Comparison of ENCODE assay signal across 1 cellular context in the genomic region with DNA sequence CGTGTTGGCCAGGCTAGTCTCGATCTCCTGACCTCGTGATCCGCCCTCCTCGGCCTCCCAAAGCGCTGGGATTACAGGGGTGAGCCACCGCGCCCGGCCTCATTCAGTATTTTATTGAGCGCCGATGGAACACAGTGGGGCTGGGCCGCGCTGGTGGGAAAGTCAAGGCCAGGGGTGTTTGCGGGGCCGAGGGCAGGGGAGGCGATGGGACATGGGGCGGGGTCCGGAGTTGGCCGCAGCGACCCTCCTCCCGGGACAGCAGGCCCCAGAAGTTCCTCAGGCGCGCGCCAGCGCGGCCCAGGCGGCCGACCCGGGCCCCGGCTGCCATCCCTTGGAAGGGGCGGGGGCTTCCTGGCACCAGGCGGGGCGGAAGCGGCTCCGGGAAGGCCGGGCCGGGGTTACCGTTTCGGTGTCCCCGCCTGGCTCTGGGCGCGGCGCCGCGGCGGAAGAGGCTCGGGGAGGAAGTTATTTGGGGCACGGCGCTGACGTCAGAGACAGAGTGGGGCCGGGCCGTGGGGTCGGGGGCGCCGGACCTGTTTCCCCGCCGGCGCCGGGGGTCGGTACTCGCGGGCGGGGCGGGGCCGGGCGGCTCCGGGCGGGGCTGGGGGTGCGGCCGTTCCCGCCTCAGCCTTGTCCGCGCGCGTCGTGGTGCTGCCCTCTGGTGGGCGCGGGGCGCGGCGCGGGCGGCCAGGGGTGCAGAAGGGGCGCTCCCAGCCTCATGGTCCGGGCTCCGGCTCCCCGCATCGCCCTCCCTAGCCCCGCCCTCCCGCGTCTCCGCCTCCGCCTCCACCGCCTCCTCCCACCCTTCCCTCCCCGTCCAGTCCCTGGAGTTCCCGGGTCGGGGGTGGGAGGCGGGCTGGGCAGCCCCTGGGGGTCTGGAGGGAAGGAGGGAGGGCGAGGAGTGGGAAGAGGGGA.
A peak's percentile ranks its signal among the peaks of the same experiment; 100 is the strongest.
TF ChIP-seq lines count a peak whose summit lies in the region.

No MANE protein-coding gene starts in this region.

TF ChIP-seq in K562, 482 proteins besides CTCF, POLR2A, EP300 and RAD21 (continued from another document and continues in another):
- no peak for TF ChIP-seq ZNF318 (IDR thresholded peaks at IDR 0.05; ENCODE audit: borderline replicate concordance in 1 of 2, low read depth in 1 of 2)
- peak; percentile 58; the same call in 1 of the 2 replicates for TF ChIP-seq ZEB2 (IDR thresholded peaks at IDR 0.05)
- TF ChIP-seq, protein P1, sequence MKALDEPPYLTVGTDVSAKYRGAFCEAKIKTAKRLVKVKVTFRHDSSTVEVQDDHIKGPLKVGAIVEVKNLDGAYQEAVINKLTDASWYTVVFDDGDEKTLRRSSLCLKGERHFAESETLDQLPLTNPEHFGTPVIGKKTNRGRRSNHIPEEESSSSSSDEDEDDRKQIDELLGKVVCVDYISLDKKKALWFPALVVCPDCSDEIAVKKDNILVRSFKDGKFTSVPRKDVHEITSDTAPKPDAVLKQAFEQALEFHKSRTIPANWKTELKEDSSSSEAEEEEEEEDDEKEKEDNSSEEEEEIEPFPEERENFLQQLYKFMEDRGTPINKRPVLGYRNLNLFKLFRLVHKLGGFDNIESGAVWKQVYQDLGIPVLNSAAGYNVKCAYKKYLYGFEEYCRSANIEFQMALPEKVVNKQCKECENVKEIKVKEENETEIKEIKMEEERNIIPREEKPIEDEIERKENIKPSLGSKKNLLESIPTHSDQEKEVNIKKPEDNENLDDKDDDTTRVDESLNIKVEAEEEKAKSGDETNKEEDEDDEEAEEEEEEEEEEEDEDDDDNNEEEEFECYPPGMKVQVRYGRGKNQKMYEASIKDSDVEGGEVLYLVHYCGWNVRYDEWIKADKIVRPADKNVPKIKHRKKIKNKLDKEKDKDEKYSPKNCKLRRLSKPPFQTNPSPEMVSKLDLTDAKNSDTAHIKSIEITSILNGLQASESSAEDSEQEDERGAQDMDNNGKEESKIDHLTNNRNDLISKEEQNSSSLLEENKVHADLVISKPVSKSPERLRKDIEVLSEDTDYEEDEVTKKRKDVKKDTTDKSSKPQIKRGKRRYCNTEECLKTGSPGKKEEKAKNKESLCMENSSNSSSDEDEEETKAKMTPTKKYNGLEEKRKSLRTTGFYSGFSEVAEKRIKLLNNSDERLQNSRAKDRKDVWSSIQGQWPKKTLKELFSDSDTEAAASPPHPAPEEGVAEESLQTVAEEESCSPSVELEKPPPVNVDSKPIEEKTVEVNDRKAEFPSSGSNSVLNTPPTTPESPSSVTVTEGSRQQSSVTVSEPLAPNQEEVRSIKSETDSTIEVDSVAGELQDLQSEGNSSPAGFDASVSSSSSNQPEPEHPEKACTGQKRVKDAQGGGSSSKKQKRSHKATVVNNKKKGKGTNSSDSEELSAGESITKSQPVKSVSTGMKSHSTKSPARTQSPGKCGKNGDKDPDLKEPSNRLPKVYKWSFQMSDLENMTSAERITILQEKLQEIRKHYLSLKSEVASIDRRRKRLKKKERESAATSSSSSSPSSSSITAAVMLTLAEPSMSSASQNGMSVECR (CRISPR knock-in tag; IDR thresholded peaks at IDR 0.05), result peak; percentile 74
- peak; percentile 92 for TF ChIP-seq VEZF1 (CRISPR knock-in tag; IDR thresholded peaks at IDR 0.05)
- TF ChIP-seq FUS (optimal IDR thresholded peaks at IDR 0.05; ENCODE audit: low read depth, low read length), result no peak
- TF ChIP-seq SIX5 (IDR thresholded peaks at IDR 0.05; ENCODE audit: borderline replicate concordance in 1 of 2, insufficient read depth in 1 of 2, low read depth in 1 of 2, low read length in 2 of 2), result peak; percentile 30 to 36; a peak in 2 of 4 replicates
- no peak for TF ChIP-seq HNRNPUL1 (IDR thresholded peaks at IDR 0.05; ENCODE audit: low read length)
- TF ChIP-seq MLLT1 (IDR thresholded peaks at IDR 0.05), result no peak
- peak; percentile 76; the same call in 1 of the 2 replicates for TF ChIP-seq GATAD2B (IDR thresholded peaks at IDR 0.05; ENCODE audit: borderline replicate concordance)
- TF ChIP-seq ZBTB7A (IDR thresholded peaks at IDR 0.05; ENCODE audit: borderline replicate concordance, control insufficient read depth, low read depth, low read length), result peak; percentile 98
- no peak for TF ChIP-seq POU5F1 (IDR thresholded peaks at IDR 0.05; ENCODE audit: borderline replicate concordance, low read depth, low read length, partially characterized antibody)
- TF ChIP-seq ZFP36 (IDR thresholded peaks at IDR 0.05; ENCODE audit: low read depth, low read length, partially characterized antibody), result no peak
- TF ChIP-seq TFAP4 (CRISPR knock-in tag; IDR thresholded peaks at IDR 0.05; ENCODE audit: borderline replicate concordance), result peak; percentile 74
- TF ChIP-seq RB1 (IDR thresholded peaks at IDR 0.05; ENCODE audit: low read depth), result peak; percentile 91
- TF ChIP-seq SP1 (CRISPR knock-in tag; IDR thresholded peaks at IDR 0.05), result peak; percentile 86
- 0 out of 4 replicates have a peak, but pooled peaks of 1 of the 2 experiments have one; percentile 20 for TF ChIP-seq FOXA3 (CRISPR knock-in tag; conservative IDR thresholded peaks at IDR 0.05 in 1 of 2, IDR thresholded peaks at IDR 0.05 in 1 of 2)
- TF ChIP-seq, protein P2, sequence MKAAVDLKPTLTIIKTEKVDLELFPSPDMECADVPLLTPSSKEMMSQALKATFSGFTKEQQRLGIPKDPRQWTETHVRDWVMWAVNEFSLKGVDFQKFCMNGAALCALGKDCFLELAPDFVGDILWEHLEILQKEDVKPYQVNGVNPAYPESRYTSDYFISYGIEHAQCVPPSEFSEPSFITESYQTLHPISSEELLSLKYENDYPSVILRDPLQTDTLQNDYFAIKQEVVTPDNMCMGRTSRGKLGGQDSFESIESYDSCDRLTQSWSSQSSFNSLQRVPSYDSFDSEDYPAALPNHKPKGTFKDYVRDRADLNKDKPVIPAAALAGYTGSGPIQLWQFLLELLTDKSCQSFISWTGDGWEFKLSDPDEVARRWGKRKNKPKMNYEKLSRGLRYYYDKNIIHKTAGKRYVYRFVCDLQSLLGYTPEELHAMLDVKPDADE (conservative IDR thresholded peaks at IDR 0.05; ENCODE audit: control insufficient read depth, low read depth, low read length), result peak; percentile 50; the same call in 1 of the 2 replicates
- TF ChIP-seq YY1 (IDR thresholded peaks at IDR 0.05; ENCODE audit: borderline replicate concordance in 1 of 3, control insufficient read depth in 1 of 3, extremely low read depth in 1 of 3, insufficient read depth in 3 of 3, insufficient read length in 1 of 3, insufficient replicate concordance in 2 of 3, low read depth in 1 of 3, low read length in 2 of 3), result peak in 2 of 3 experiments; percentile 68 to 79
- no peak for TF ChIP-seq MAFF (IDR thresholded peaks at IDR 0.05; ENCODE audit: low read length)
- no peak for TF ChIP-seq MITF (IDR thresholded peaks at IDR 0.05)
- TF ChIP-seq, protein P3, sequence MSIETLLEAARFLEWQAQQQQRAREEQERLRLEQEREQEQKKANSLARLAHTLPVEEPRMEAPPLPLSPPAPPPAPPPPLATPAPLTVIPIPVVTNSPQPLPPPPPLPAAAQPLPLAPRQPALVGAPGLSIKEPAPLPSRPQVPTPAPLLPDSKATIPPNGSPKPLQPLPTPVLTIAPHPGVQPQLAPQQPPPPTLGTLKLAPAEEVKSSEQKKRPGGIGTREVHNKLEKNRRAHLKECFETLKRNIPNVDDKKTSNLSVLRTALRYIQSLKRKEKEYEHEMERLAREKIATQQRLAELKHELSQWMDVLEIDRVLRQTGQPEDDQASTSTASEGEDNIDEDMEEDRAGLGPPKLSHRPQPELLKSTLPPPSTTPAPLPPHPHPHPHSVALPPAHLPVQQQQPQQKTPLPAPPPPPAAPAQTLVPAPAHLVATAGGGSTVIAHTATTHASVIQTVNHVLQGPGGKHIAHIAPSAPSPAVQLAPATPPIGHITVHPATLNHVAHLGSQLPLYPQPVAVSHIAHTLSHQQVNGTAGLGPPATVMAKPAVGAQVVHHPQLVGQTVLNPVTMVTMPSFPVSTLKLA (conservative IDR thresholded peaks at IDR 0.05), result peak in 1 of 2 experiments; percentile 11; a peak in 2 of 4 replicates
- peak; percentile 68; the same call in 1 of the 2 replicates for TF ChIP-seq ZFX (CRISPR knock-in tag; IDR thresholded peaks at IDR 0.05)
- no peak for TF ChIP-seq SMARCC2 (IDR thresholded peaks at IDR 0.05; ENCODE audit: low read depth)
- TF ChIP-seq NCOA1 (IDR thresholded peaks at IDR 0.05; ENCODE audit: low read depth), result peak; percentile 94
- peak; percentile 57 for TF ChIP-seq JUND (IDR thresholded peaks at IDR 0.05; ENCODE audit: borderline replicate concordance, low read depth, low read length)
- no peak for TF ChIP-seq JUND (tag; IDR thresholded peaks at IDR 0.05; ENCODE audit: borderline replicate concordance, low read depth, low read length)
